In the genomic region with DNA sequence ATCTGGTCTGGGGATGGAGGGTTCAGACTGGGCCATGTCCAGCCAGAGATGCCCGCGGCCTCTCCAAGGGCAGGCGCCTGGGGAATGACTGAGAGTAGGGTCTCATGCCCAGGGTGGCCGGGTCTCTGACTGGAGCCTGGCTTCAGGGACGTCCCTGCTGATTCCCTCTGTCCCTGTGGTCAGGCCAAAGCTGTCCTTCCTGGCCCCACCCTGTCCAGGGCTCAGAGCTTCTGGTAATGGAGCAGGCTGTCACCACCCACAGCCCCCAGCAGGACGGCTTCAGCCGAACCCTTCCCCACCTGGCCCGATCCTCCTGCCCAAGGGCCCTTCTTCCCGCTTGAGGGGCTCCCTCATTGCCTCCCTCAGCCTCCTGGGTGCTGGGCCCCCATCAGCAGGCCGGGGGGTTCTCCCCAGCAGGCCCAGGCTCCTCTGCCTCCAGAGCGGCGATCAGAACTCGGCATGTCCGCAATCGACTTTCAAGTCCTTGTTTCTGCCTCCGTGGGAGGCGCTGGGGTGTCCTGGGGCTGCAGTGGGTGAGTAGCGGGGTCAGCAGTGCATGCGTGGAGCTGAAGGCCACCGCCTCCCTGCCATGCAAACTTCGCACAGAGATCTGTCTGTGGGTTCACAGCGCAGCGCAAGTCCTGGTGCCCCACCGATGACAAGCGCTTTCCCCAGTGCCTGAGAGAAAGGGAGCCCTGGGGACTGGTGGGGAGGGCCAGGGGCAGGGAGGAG, we compare ENCODE assay signal across 22 cellular contexts. TPM values are rescaled to one million over a fixed set of nuclear protein-coding genes. Genes with fewer than 3 reads are reported as not detected.
DNase-seq lines count a peak whose midpoint lies in the region; ATAC-seq and TF ChIP-seq lines count a peak whose summit lies in the region.
"Had no signal": no experiment of that assay in that cellular context is flagged by ENCODE, and none has a peak within 500 bp of the region (broad histone marks: within the 10 kb centered on the region; RNA-seq: fewer than 3 reads in every experiment).

No MANE protein-coding gene starts in this region.

- H3K4me1 Mint-ChIP-seq in stimulated activated naive CD8-positive, alpha-beta T cell treated with anti-CD3 and anti-CD28 coated beads, Interleukin-15, amount 100 ng/mL, for 72 hours = peaks cover 12% of the 10 kb centered on the region
- H3K4me1 Mint-ChIP-seq in activated T-cell treated with anti-CD3 and anti-CD28 coated beads, Interleukin-2, amount 50 U/mL, for 72 hours (ENCODE audit: low read depth) = no peaks in the 10 kb centered on the region

- H3K4me1 ChIP-seq in gastroesophageal sphincter (peaks cover 8 to 72% (median 28%) of the 10 kb centered on the region in 3 donors), rectal smooth muscle tissue (ENCODE audit: control insufficient read depth, insufficient read depth, low read length) (peaks cover 42% of the 10 kb centered on the region), aorta (ENCODE audit: control insufficient read depth in 1 of 2, insufficient read depth in 2 of 2, low read length in 2 of 2) (peaks cover 3 to 9% of the 10 kb centered on the region in 2 donors)

- H3K27me3 Mint-ChIP-seq in stimulated activated naive CD8-positive, alpha-beta T cell treated with anti-CD3 and anti-CD28 coated beads, Interleukin-15, amount 100 ng/mL, for 72 hours = peaks cover 22% of the 10 kb centered on the region
- no peaks in the 10 kb centered on the region for H3K27me3 Mint-ChIP-seq in activated T-cell treated with anti-CD3 and anti-CD28 coated beads, Interleukin-2, amount 50 U/mL, for 72 hours (ENCODE audit: low read depth)
- H3K27me3 Mint-ChIP-seq: activated naive CD8-positive, alpha-beta T cell treated with anti-CD3 and anti-CD28 coated beads, Interleukin-2, amount 10 ng/mL, durations not matched to agents 7 days and 5 days had no signal

- H3K27ac ChIP-seq in gastroesophageal sphincter (peak overlapping the region in 3 of 4 donors; percentile 84 to 97 (median 95)), rectal smooth muscle tissue (ENCODE audit: low read depth, low read length) (peak overlapping the region; percentile 76), aorta (ENCODE audit: low read depth in 1 of 2, low read length in 2 of 2) (peak overlapping the region in 1 of 2 donors; percentile 9)

- no peak overlapping the region for H3K4me3 Mint-ChIP-seq in stimulated activated naive CD8-positive, alpha-beta T cell treated with anti-CD3 and anti-CD28 coated beads, Interleukin-15, amount 100 ng/mL, for 72 hours
- H3K4me3 Mint-ChIP-seq in activated T-cell treated with anti-CD3 and anti-CD28 coated beads, Interleukin-2, amount 50 U/mL, for 72 hours = no peak overlapping the region
- H3K4me3 Mint-ChIP-seq: activated naive CD8-positive, alpha-beta T cell treated with anti-CD3 and anti-CD28 coated beads, Interleukin-2, amount 10 ng/mL, durations not matched to agents 7 days and 5 days; CD14-positive monocyte; neural crest cell had no signal

- no peak for TF ChIP-seq POLR2A in gastroesophageal sphincter (IDR thresholded peaks at IDR 0.05)

- WGBS in gastroesophageal sphincter (ENCODE audit: low coverage in 1 of 2), 2 donors = 100% methylated on average over 1 of the region's 25 CpGs; no CpG with 5 or more reads in 1 of the 2 donors
- 94% methylated on average over 25 of the region's 25 CpGs for WGBS in aorta, 2 donors

- intact Hi-C loops in aorta (cut with DNase I) = no loop called here

- no peak overlapping the region for H3K27ac Mint-ChIP-seq in stimulated activated naive CD8-positive, alpha-beta T cell treated with anti-CD3 and anti-CD28 coated beads, Interleukin-15, amount 100 ng/mL, for 72 hours
- H3K27ac Mint-ChIP-seq in activated T-cell treated with anti-CD3 and anti-CD28 coated beads, Interleukin-2, amount 50 U/mL, for 72 hours = no peak overlapping the region
- H3K27ac Mint-ChIP-seq: activated naive CD8-positive, alpha-beta T cell treated with anti-CD3 and anti-CD28 coated beads, Interleukin-2, amount 10 ng/mL, durations not matched to agents 7 days and 5 days; activated T-helper 2 cell treated with anti-CD3 and anti-CD28 coated beads, Interferon-gamma antibody, Interleukin-2, Interleukin-4, amounts not matched to agents 10 μg/mL and 5 μg/mL and 100 μg/mL, durations not matched to agents 14 hours and 24 hours and 36 hours; CD14-positive monocyte had no signal

- H3K9me3 Mint-ChIP-seq in stimulated activated naive CD8-positive, alpha-beta T cell treated with anti-CD3 and anti-CD28 coated beads, Interleukin-15, amount 100 ng/mL, for 72 hours = no peaks in the 10 kb centered on the region
- no peaks in the 10 kb centered on the region for H3K9me3 Mint-ChIP-seq in activated T-cell treated with anti-CD3 and anti-CD28 coated beads, Interleukin-2, amount 50 U/mL, for 72 hours
- H3K9me3 Mint-ChIP-seq: activated naive CD8-positive, alpha-beta T cell treated with anti-CD3 and anti-CD28 coated beads, Interleukin-2, amount 10 ng/mL, durations not matched to agents 7 days and 5 days; activated T-helper 2 cell treated with anti-CD3 and anti-CD28 coated beads, Interferon-gamma antibody, Interleukin-2, Interleukin-4, amounts not matched to agents 10 μg/mL and 5 μg/mL and 100 μg/mL, durations not matched to agents 14 hours and 24 hours and 36 hours; CD14-positive monocyte; neural crest cell had no signal

- TF ChIP-seq EP300 in gastroesophageal sphincter (IDR thresholded peaks at IDR 0.05) = no peak

- TF ChIP-seq CTCF in gastroesophageal sphincter (IDR thresholded peaks at IDR 0.05) = no peak

- H3K27me3 ChIP-seq in gastroesophageal sphincter (no peaks in the 10 kb centered on the region), rectal smooth muscle tissue (ENCODE audit: control insufficient read depth, insufficient read depth, low read length) (no peaks in the 10 kb centered on the region), aorta (ENCODE audit: control insufficient read depth in 1 of 2, insufficient read depth in 2 of 2, low read length in 1 of 2) (no peaks in the 10 kb centered on the region)
- H3K27me3 ChIP-seq: stomach had no signal

- no peaks in the 10 kb centered on the region for H3K36me3 Mint-ChIP-seq in activated T-cell treated with anti-CD3 and anti-CD28 coated beads, Interleukin-2, amount 50 U/mL, for 72 hours (ENCODE audit: insufficient read depth in 2 of 2)
- H3K36me3 Mint-ChIP-seq: activated naive CD8-positive, alpha-beta T cell treated with anti-CD3 and anti-CD28 coated beads, Interleukin-2, amount 10 ng/mL, durations not matched to agents 7 days and 5 days; CD14-positive monocyte had no signal

- no peak for DNase-seq in stimulated activated naive CD8-positive, alpha-beta T cell treated with anti-CD3 and anti-CD28 coated beads, Interleukin-15, amount 100 ng/mL, for 72 hours
- DNase-seq in stimulated activated naive CD8-positive, alpha-beta T cell treated with anti-CD3 and anti-CD28 coated beads, Interleukin-15, Interleukin-2, amounts not matched to agents 100 U/mL and 50 U/mL, for 24 hours = no peak
- DNase-seq in aorta (peak; percentile 30 to 70), SK-N-DZ (ENCODE audit: low spot score) (no peak)
- DNase-seq in activated T-cell treated with anti-CD3 and anti-CD28 coated beads, Interleukin-2, amount 50 U/mL, for 72 hours = no peak
- DNase-seq: activated CD4-positive, alpha-beta T cell treated with anti-CD3 and anti-CD28 coated beads, Interleukin-2, amount 50 U/mL, for 1 hour; activated naive CD8-positive, alpha-beta T cell treated with anti-CD3 and anti-CD28 coated beads, Interleukin-2, amount 10 ng/mL, durations not matched to agents 7 days and 5 days; EL; glutamatergic neuron; NCI-H1105; NCI-H2029 treated with DMSO at 0.1 percent for 48 hours; SK-N-SH; stimulated activated CD4-positive, alpha-beta T cell treated with anti-CD3 and anti-CD28 coated beads, Interleukin-4, amount 100 ng/mL, for 24 hours; T-helper 2 cell had no signal

- ATAC-seq in stimulated activated naive CD8-positive, alpha-beta T cell treated with anti-CD3 and anti-CD28 coated beads, Interleukin-15, amount 100 ng/mL, for 72 hours = peak; percentile 8
- ATAC-seq in stimulated activated naive CD8-positive, alpha-beta T cell treated with anti-CD3 and anti-CD28 coated beads, Interleukin-15, Interleukin-2, amounts not matched to agents 100 U/mL and 50 U/mL, for 24 hours = no peak
- ATAC-seq in gastroesophageal sphincter (no peak), aorta (ENCODE audit: low FRiP score) (no peak), HG02885 (IDR thresholded peaks at IDR 0.05; ENCODE audit: poor library complexity, unreplicated experiment) (no peak)
- no peak for ATAC-seq in activated T-cell treated with anti-CD3 and anti-CD28 coated beads, Interleukin-2, amount 50 U/mL, for 72 hours (replicated peaks in 1 of 2)

- no peak overlapping the region for H3K4me3 ChIP-seq in gastroesophageal sphincter
- no peak overlapping the region for H3K4me3 ChIP-seq in rectal smooth muscle tissue (ENCODE audit: low read length)
- H3K4me3 ChIP-seq in aorta (ENCODE audit: low read length in 2 of 2) = no peak overlapping the region
- H3K4me3 ChIP-seq: stomach had no signal

- no peak overlapping the region for H3K9ac ChIP-seq in rectal smooth muscle tissue (ENCODE audit: low read length)
- H3K9ac ChIP-seq: SK-N-SH had no signal

- no peaks in the 10 kb centered on the region for H3K9me3 ChIP-seq in gastroesophageal sphincter
- H3K9me3 ChIP-seq in aorta (ENCODE audit: control insufficient read depth, low read length) = no peaks in the 10 kb centered on the region
- H3K9me3 ChIP-seq: SK-N-SH, stomach had no signal

- peaks cover 0 to 24% of the 10 kb centered on the region in 2 donors for H3K36me3 ChIP-seq in gastroesophageal sphincter
- no peaks in the 10 kb centered on the region for H3K36me3 ChIP-seq in rectal smooth muscle tissue (ENCODE audit: control insufficient read depth, insufficient read depth, low read length)
- H3K36me3 ChIP-seq in aorta (ENCODE audit: control insufficient read depth in 1 of 2, insufficient read depth in 2 of 2, low read length in 1 of 2) = no peaks in the 10 kb centered on the region

RNA-seq across cellular contexts. Expression of gene RAMP1, which starts 18.3 kb away (rescaled TPM):
- total RNA-seq in gastroesophageal sphincter (100 to 1,000 TPM; 213 to 355 (median 286) TPM), aorta (100 to 1,000 TPM; 109 to 230 TPM)
- 100 to 1,000 TPM; 328 to 423 TPM for polyA plus RNA-seq in aorta
- 1 to 10 TPM in 1 of 2 donors, under 1 TPM in 1; 1.00 to 1.8 TPM for total RNA-seq in activated T-cell treated with anti-CD3 and anti-CD28 coated beads, Interleukin-2, amount 50 U/mL, for 72 hours
- 205 and 267 TPM in 2 replicates for polyA plus RNA-seq in SK-N-DZ (2014; cell fraction: cytosol; rRNA removed)
- polyA plus RNA-seq in SK-N-DZ (2014; cell fraction: nucleus; rRNA removed) = 123 and 129 TPM in 2 replicates
- total RNA-seq: pulmonary artery endothelial cell had no signal
- polyA plus RNA-seq: CD14-positive monocyte had no signal

Comparison
In these comparisons a context has a peak if more than half of its experiments do, and no peak if none do; other contexts are left out.
1. DNase-seq: peak in aorta (2 of 2); none in stimulated activated naive CD8-positive, alpha-beta T cell treated with anti-CD3 and anti-CD28 coated beads, Interleukin-15, amount 100 ng/mL, for 72 hours (0 of 2), stimulated activated naive CD8-positive, alpha-beta T cell treated with anti-CD3 and anti-CD28 coated beads, Interleukin-15, Interleukin-2, amounts not matched to agents 100 U/mL and 50 U/mL, for 24 hours (single experiment), activated T-cell treated with anti-CD3 and anti-CD28 coated beads, Interleukin-2, amount 50 U/mL, for 72 hours (0 of 2) and SK-N-DZ (single experiment).
2. RNA of gene RAMP1, which starts 18.3 kb away (total RNA-seq): 213 to 355 TPM in gastroesophageal sphincter and 109 to 230 TPM in aorta; 1.00 to 1.8 TPM in activated T-cell treated with anti-CD3 and anti-CD28 coated beads, Interleukin-2, amount 50 U/mL, for 72 hours; every median in the first group is over 10 times any median in the second.